Comparison of ENCODE assay signal across 24 cellular contexts in genomic region chr4:52840531-52841350, GRCh38. TPM values are rescaled to one million over a fixed set of nuclear protein-coding genes. Genes with fewer than 3 reads are reported as not detected.
DNase-seq lines count a peak whose midpoint lies in the region; ATAC-seq and TF ChIP-seq lines count a peak whose summit lies in the region.
"Had no signal": no experiment of that assay in that cellular context is flagged by ENCODE, and none has a peak within 500 bp of the region (broad histone marks: within the 10 kb centered on the region; RNA-seq: fewer than 3 reads in every experiment).

No MANE protein-coding gene starts in this region.

- in situ Hi-C loops in gastrocnemius medialis (cut with MboI; ENCODE audit: low sequenced_read_pairs in 4 of 4) = no loop called here

- H3K36me3 ChIP-seq in gastrocnemius medialis = no peaks in the 10 kb centered on the region
- H3K36me3 ChIP-seq: heart left ventricle, stomach, transverse colon had no signal

- no peaks in the 10 kb centered on the region for H3K9me3 ChIP-seq in gastrocnemius medialis
- H3K9me3 ChIP-seq: Caco-2, heart left ventricle, stomach, transverse colon had no signal

- H3K27ac ChIP-seq in gastrocnemius medialis = peak overlapping the region in 1 of 4 donors; percentile 49

- peaks cover 27 to 47% of the 10 kb centered on the region in 2 donors for H3K4me1 ChIP-seq in gastrocnemius medialis

- H3K27me3 ChIP-seq in gastrocnemius medialis = no peaks in the 10 kb centered on the region
- H3K27me3 ChIP-seq: heart left ventricle, stomach, transverse colon had no signal

- peak; percentile 56 for DNase-seq in NCI-H748 (lab: John Stamatoyannopoulos, UW; ENCODE audit: unreplicated experiment)
- DNase-seq in NCI-H748 treated with DMSO at 0.1 percent for 48 hours (lab: John Stamatoyannopoulos, UW) = no peak
- peak; percentile 44 to 51 for DNase-seq in NCI-H526 (lab: John Stamatoyannopoulos, UW)
- DNase-seq in iPS-NIHi11 (ENCODE audit: low spot score) = peak; percentile 49
- DNase-seq in gastrocnemius medialis = no peak
- DNase-seq in activated CD4-positive, CD25-positive, alpha-beta regulatory T cell (lab: John Stamatoyannopoulos, UW) = no peak
- DNase-seq in NCI-H524 (lab: John Stamatoyannopoulos, UW) = no peak
- DNase-seq: activated CD4-positive, alpha-beta T cell treated with anti-CD3 and anti-CD28 coated beads for 48 hours; activated naive CD4-positive, alpha-beta T cell treated with anti-CD3 and anti-CD28 coated beads, Interleukin-2, amount 10 ng/mL, durations not matched to agents 7 days and 5 days; activated T-cell treated with anti-CD3 and anti-CD28 coated beads, Interleukin-2, amount 50 U/mL, for 72 hours; Caco-2; dermis blood vessel endothelial cell; EL; GOT3; immature natural killer cell; NCI-H1105; NCI-H774; OCI-M1; SHP77; stomach; T-helper 1 cell; transverse colon had no signal

- peak; percentile 18 to 25 for ATAC-seq in gastrocnemius medialis
- no peak for ATAC-seq in HG03520 (IDR thresholded peaks at IDR 0.05; ENCODE audit: unreplicated experiment)
- ATAC-seq: activated T-cell treated with anti-CD3 and anti-CD28 coated beads, Interleukin-2, amount 50 U/mL, for 72 hours had no signal

- intact Hi-C loops in gastrocnemius medialis (cut with DNase I; ENCODE audit: low total_unique reads) = no loop called here

- no peak for TF ChIP-seq CTCF in gastrocnemius medialis (IDR thresholded peaks at IDR 0.05 in 4 of 5, conservative IDR thresholded peaks at IDR 0.05 in 1 of 5)

- no peak overlapping the region for H3K4me3 ChIP-seq in gastrocnemius medialis
- H3K4me3 ChIP-seq: heart left ventricle, transverse colon had no signal

- no peak for TF ChIP-seq POLR2A in gastrocnemius medialis (IDR thresholded peaks at IDR 0.05)

RNA-seq across cellular contexts. Expression of gene RASL11B, which starts 21.4 kb away (rescaled TPM):
- total RNA-seq in gastrocnemius medialis = under 1 TPM in 1 of 4 donors, not detected in 3; 0.18 TPM
- total RNA-seq: dermis blood vessel endothelial cell had no signal

Comparison
In these comparisons a context has a peak if more than half of its experiments do, and no peak if none do; other contexts are left out.
1. DNase-seq: peak in NCI-H748 (single experiment), NCI-H526 (2 of 2) and iPS-NIHi11 (single experiment); none in NCI-H748 treated with DMSO at 0.1 percent for 48 hours (single experiment), gastrocnemius medialis (0 of 2), activated CD4-positive, CD25-positive, alpha-beta regulatory T cell (0 of 4) and NCI-H524 (0 of 2).